Comparison of ENCODE assay signal across 8 cellular contexts in the genomic region with DNA sequence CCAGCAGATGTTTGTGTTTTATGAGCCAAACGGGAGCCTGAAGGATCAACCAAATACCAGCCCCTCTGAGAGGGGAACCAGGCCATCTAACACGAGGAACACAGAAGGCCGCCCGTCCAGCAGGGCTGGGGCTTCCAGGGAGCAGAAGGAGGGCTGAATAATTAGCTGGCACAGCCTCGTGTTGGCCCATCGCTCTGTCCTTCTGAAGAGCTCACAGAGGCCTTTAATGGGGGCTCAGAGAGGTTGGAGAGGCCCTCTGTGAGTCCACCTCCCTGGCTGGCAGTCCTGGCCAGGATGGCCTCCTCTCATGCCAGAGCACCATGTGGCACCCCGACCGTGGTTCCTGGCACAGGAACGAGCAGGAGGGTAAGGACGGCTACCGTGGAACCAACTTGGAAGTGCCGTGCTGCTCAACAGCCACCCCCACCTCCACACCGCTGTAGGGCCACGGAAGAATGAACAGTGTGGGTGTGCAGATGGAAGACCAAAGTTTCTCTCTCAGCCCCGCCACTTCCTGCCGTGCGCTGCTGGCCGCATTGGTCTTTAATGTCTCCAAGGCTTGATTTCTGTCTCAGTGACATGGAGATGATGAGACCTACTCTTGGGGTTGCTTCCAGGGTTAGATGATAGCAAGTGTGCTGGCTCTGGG.
DNase-seq lines count a peak whose midpoint lies in the region; ATAC-seq and TF ChIP-seq lines count a peak whose summit lies in the region.

No MANE protein-coding gene starts in this region.

- no peaks in the 10 kb centered on the region for H3K27me3 Mint-ChIP-seq in memory B cell

- no peaks in the 10 kb centered on the region for H3K9me3 Mint-ChIP-seq in memory B cell

- peak overlapping the region; percentile 55 for H3K27ac Mint-ChIP-seq in memory B cell

- peak; percentile 29 for TF ChIP-seq POLR2A in GM18505 (IDR thresholded peaks at IDR 0.05; ENCODE audit: borderline replicate concordance, extremely low read depth, insufficient read depth, insufficient read length)

- ATAC-seq in GM18505 (IDR thresholded peaks at IDR 0.05; ENCODE audit: unreplicated experiment) (peak; percentile 77), GM21529 (IDR thresholded peaks at IDR 0.05; ENCODE audit: unreplicated experiment) (peak; percentile 91), HG03565 (IDR thresholded peaks at IDR 0.05; ENCODE audit: unreplicated experiment) (peak; percentile 69), memory B cell (ENCODE audit: low read depth) (peak; percentile 58)

- peak in 1 of 2 donors; percentile 26 for DNase-seq in memory B cell (ENCODE audit: low spot score in 2 of 2)
- DNase-seq in mesenteric fat pad (ENCODE audit: low spot score) = no peak
- DNase-seq in hippocampal formation (lab: John Stamatoyannopoulos, UW) = no peak
- no peak for DNase-seq in GDM1 (lab: John Stamatoyannopoulos, UW)
- no peak for DNase-seq in NK-92 (lab: John Stamatoyannopoulos, UW; ENCODE audit: unreplicated experiment)

- H3K4me3 Mint-ChIP-seq in memory B cell = peak overlapping the region; percentile 17

- H3K36me3 Mint-ChIP-seq in memory B cell = no peaks in the 10 kb centered on the region

- peaks cover 35% of the 10 kb centered on the region for H3K4me1 Mint-ChIP-seq in memory B cell
